In the genomic region with DNA sequence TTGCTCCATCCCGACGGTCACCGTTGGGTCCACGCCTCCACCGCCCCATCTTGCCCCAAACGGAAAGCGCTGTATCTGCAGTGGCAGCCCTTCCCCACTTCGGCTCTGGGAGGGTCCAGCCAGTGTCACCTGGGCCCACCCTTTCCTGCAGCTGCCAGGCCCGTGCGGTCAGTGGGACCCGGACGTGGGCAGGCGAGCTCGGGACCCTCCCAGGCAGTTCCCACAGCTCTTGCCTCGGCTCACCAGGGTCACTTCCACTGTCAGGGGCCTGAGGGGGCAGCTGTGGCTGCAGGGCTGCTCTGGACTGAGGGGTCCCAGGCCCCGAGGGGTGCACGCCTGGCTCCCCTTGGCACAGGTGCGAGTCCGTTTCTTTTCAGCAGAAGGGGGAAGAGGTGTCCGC, we compare ENCODE assay signal across 16 cellular contexts.
A peak's percentile ranks its signal among the peaks of the same experiment; 100 is the strongest.
DNase-seq lines count a peak whose midpoint lies in the region; ATAC-seq and TF ChIP-seq lines count a peak whose summit lies in the region.
"Had no signal": no experiment of that assay in that cellular context is flagged by ENCODE, and none has a peak within 500 bp of the region (broad histone marks: within the 10 kb centered on the region; RNA-seq: fewer than 3 reads in every experiment).

No MANE protein-coding gene starts in this region.

- no peak for DNase-seq in activated naive CD4-positive, alpha-beta T cell treated with anti-CD3 and anti-CD28 coated beads, Interleukin-2, amount 10 ng/mL, durations not matched to agents 7 days and 5 days
- no peak for DNase-seq in activated naive CD4-positive, alpha-beta T cell treated with anti-CD3 and anti-CD28 coated beads, Interleukin-2, amount 50 U/mL, for 72 hours (ENCODE audit: low spot score in 2 of 2)
- no peak for DNase-seq in T-helper 17 cell
- DNase-seq in mesothelial cell of epicardium (ENCODE audit: low spot score in 2 of 2, unreplicated experiment in 2 of 2) = no peak
- DNase-seq in SKM-1 (lab: John Stamatoyannopoulos, UW; ENCODE audit: unreplicated experiment) = no peak
- DNase-seq in activated effector memory CD4-positive, alpha-beta T cell treated with anti-CD3 and anti-CD28 coated beads, Interleukin-2, amount 50 U/mL, for 16 hours = no peak
- DNase-seq: GOT3; KBM-7; NCI-H1048; NCI-H146; NCI-H2227 treated with DMSO at 0.1 percent for 48 hours; NCI-H526 treated with DMSO at 0.1 percent for 48 hours; NK-92 treated with Interleukin-12 subunit alpha and Interleukin-12 subunit beta, amount 100 ng/mL, for 24 hours had no signal

- no peaks in the 10 kb centered on the region for H3K27me3 ChIP-seq in thymus (ENCODE audit: control insufficient read depth, insufficient read depth)

- H3K4me3 Mint-ChIP-seq in activated naive CD4-positive, alpha-beta T cell treated with anti-CD3 and anti-CD28 coated beads, Interleukin-2, amount 10 ng/mL, durations not matched to agents 7 days and 5 days = no peak overlapping the region
- H3K4me3 Mint-ChIP-seq in T-helper 17 cell (peak overlapping the region; percentile 64), mesothelial cell of epicardium (no peak overlapping the region)

- WGBS in thymus = 98% methylated on average over 20 of the region's 20 CpGs

- TF ChIP-seq CTCF in mesothelial cell of epicardium (IDR thresholded peaks at IDR 0.05; ENCODE audit: unreplicated experiment) = no peak

- CTCF ChIA-PET in activated naive CD4-positive, alpha-beta T cell treated with anti-CD3 and anti-CD28 coated beads, Interleukin-2, amount 10 ng/mL, durations not matched to agents 7 days and 5 days (lab: Charles Lee) = interaction anchor here (1.8 kb wide), 1 partner anchor 113 kb away, joined by 5 read pairs; no protein-coding TSS in a partner anchor

- H3K9me3 ChIP-seq in T-helper 17 cell (ENCODE audit: control insufficient read depth, low read length, poor library complexity, severe bottlenecking) (no peaks in the 10 kb centered on the region), thymus (ENCODE audit: control insufficient read depth) (no peaks in the 10 kb centered on the region)

- H3K27ac Mint-ChIP-seq in activated naive CD4-positive, alpha-beta T cell treated with anti-CD3 and anti-CD28 coated beads, Interleukin-2, amount 10 ng/mL, durations not matched to agents 7 days and 5 days = peak overlapping the region; percentile 70
- no peak overlapping the region for H3K27ac Mint-ChIP-seq in activated naive CD4-positive, alpha-beta T cell treated with anti-CD3 and anti-CD28 coated beads, Interleukin-2, amount 50 U/mL, for 72 hours
- H3K27ac Mint-ChIP-seq in T-helper 17 cell (no peak overlapping the region), mesothelial cell of epicardium (peak overlapping the region; percentile 67)

- H3K27ac ChIP-seq in thymus (ENCODE audit: low read depth) = peak overlapping the region; percentile 8
- H3K27ac ChIP-seq: HL-60 had no signal

- peaks cover 32% of the 10 kb centered on the region for H3K36me3 ChIP-seq in thymus (ENCODE audit: control insufficient read depth, insufficient read depth)

- peaks cover 3% of the 10 kb centered on the region for H3K4me1 ChIP-seq in thymus (ENCODE audit: control insufficient read depth, insufficient read depth, low read length)

- H3K36me3 Mint-ChIP-seq in activated naive CD4-positive, alpha-beta T cell treated with anti-CD3 and anti-CD28 coated beads, Interleukin-2, amount 10 ng/mL, durations not matched to agents 7 days and 5 days = peaks cover 35% of the 10 kb centered on the region
- H3K36me3 Mint-ChIP-seq in activated naive CD4-positive, alpha-beta T cell treated with anti-CD3 and anti-CD28 coated beads, Interleukin-2, amount 50 U/mL, for 72 hours = peaks cover 9 to 14% of the 10 kb centered on the region in 2 donors
- H3K36me3 Mint-ChIP-seq in T-helper 17 cell (ENCODE audit: low read depth) = peaks cover 5% of the 10 kb centered on the region
- H3K36me3 Mint-ChIP-seq in mesothelial cell of epicardium = peaks cover 21% of the 10 kb centered on the region

- H3K4me1 Mint-ChIP-seq in activated naive CD4-positive, alpha-beta T cell treated with anti-CD3 and anti-CD28 coated beads, Interleukin-2, amount 10 ng/mL, durations not matched to agents 7 days and 5 days = peaks cover 24% of the 10 kb centered on the region
- peaks cover 18% of the 10 kb centered on the region for H3K4me1 Mint-ChIP-seq in T-helper 17 cell
- peaks cover 2% of the 10 kb centered on the region for H3K4me1 Mint-ChIP-seq in mesothelial cell of epicardium

- H3K27me3 Mint-ChIP-seq in activated naive CD4-positive, alpha-beta T cell treated with anti-CD3 and anti-CD28 coated beads, Interleukin-2, amount 10 ng/mL, durations not matched to agents 7 days and 5 days = no peaks in the 10 kb centered on the region
- H3K27me3 Mint-ChIP-seq in T-helper 17 cell (no peaks in the 10 kb centered on the region), mesothelial cell of epicardium (ENCODE audit: low read depth) (no peaks in the 10 kb centered on the region)

- no peak overlapping the region for H3K4me3 ChIP-seq in thymus (ENCODE audit: low read length)

- H3K9me3 Mint-ChIP-seq in activated naive CD4-positive, alpha-beta T cell treated with anti-CD3 and anti-CD28 coated beads, Interleukin-2, amount 10 ng/mL, durations not matched to agents 7 days and 5 days = no peaks in the 10 kb centered on the region
- H3K9me3 Mint-ChIP-seq in activated naive CD4-positive, alpha-beta T cell treated with anti-CD3 and anti-CD28 coated beads, Interleukin-2, amount 50 U/mL, for 72 hours = no peaks in the 10 kb centered on the region
- H3K9me3 Mint-ChIP-seq in mesothelial cell of epicardium = no peaks in the 10 kb centered on the region

- no peak for ATAC-seq in activated naive CD4-positive, alpha-beta T cell treated with anti-CD3 and anti-CD28 coated beads, Interleukin-2, amount 50 U/mL, for 72 hours
- ATAC-seq in T-helper 17 cell (no peak), GM19351 (IDR thresholded peaks at IDR 0.05; ENCODE audit: unreplicated experiment) (no peak)

Comparison
In these comparisons a context has a peak if more than half of its experiments do, and no peak if none do; other contexts are left out.
1. H3K27ac Mint-ChIP-seq: peak in activated naive CD4-positive, alpha-beta T cell treated with anti-CD3 and anti-CD28 coated beads, Interleukin-2, amount 10 ng/mL, durations not matched to agents 7 days and 5 days (single experiment) and mesothelial cell of epicardium (single experiment); none in activated naive CD4-positive, alpha-beta T cell treated with anti-CD3 and anti-CD28 coated beads, Interleukin-2, amount 50 U/mL, for 72 hours (0 of 2) and T-helper 17 cell (single experiment).